ENCODE assay signal across 8 cellular contexts in genomic region chr3:48847053-48847585, GRCh38. TPM values are rescaled to one million over a fixed set of nuclear protein-coding genes. Genes with fewer than 3 reads are reported as not detected.
A peak's percentile ranks its signal among the peaks of the same experiment; 100 is the strongest.
DNase-seq lines count a peak whose midpoint lies in the region; ATAC-seq and TF ChIP-seq lines count a peak whose summit lies in the region.

No MANE protein-coding gene starts in this region.

- H3K9ac ChIP-seq in GM23248, result peak overlapping the region; percentile 83

- DNase-seq in DMS153 treated with DMSO at 0.1 percent for 48 hours (lab: John Stamatoyannopoulos, UW; ENCODE audit: unreplicated experiment) (peak; percentile 12), GM23248 (peak; percentile 93), Kasumi-1 (lab: John Stamatoyannopoulos, UW) (peak; percentile 52 to 64), Right ventricle myocardium inferior (ENCODE audit: missing footprints) (peak; percentile 91), omental fat pad (ENCODE audit: low spot score) (peak; percentile 42)
- DNase-seq in activated naive CD8-positive, alpha-beta T cell treated with anti-CD3 and anti-CD28 coated beads, Interleukin-2, amount 50 U/mL, for 16 hours (ENCODE audit: low read depth, low spot score), result peak; percentile 8

- H3K4me3 ChIP-seq in GM23248, result peak overlapping the region; percentile 77
- peak overlapping the region; percentile 71 for H3K4me3 ChIP-seq in thymus (ENCODE audit: low read length)

- in situ Hi-C loops in GM23248 (cut with MboI), result no loop called here

- H3K9me3 ChIP-seq in GM23248 (ENCODE audit: low read depth), result no peaks in the 10 kb centered on the region
- H3K9me3 ChIP-seq in thymus (ENCODE audit: control insufficient read depth), result no peaks in the 10 kb centered on the region

- H3K79me2 ChIP-seq in GM23248 (ENCODE audit: insufficient read depth), result peaks cover 40% of the 10 kb centered on the region

- no peaks in the 10 kb centered on the region for H3K27me3 ChIP-seq in GM23248 (replicated peaks; ENCODE audit: insufficient read depth)
- H3K27me3 ChIP-seq in thymus (ENCODE audit: control insufficient read depth, insufficient read depth), result peaks cover 5% of the 10 kb centered on the region

- WGBS in GM23248 (ENCODE audit: low coverage in 1 of 2, low lambda C conversion rate in 2 of 2, missing lambda C conversion rate in 2 of 2), 2 experiments, result 1% methylated on average over 34 to 36 of the region's 50 CpGs
- WGBS in thymus, result under 1% methylated on average over 50 of the region's 50 CpGs

- H3K36me3 ChIP-seq in GM23248 (ENCODE audit: low read depth) (no peaks in the 10 kb centered on the region), thymus (ENCODE audit: control insufficient read depth, insufficient read depth) (no peaks in the 10 kb centered on the region)

- H2AFZ ChIP-seq in GM23248, result peak overlapping the region; percentile 98

- H3K4me2 ChIP-seq in GM23248 (ENCODE audit: unreplicated experiment), result peak overlapping the region; percentile 95

- no peaks in the 10 kb centered on the region for H4K20me1 ChIP-seq in GM23248 (ENCODE audit: insufficient read depth)

- ATAC-seq in SK-N-SH treated with all-trans-retinoic acid at 6 μM for 48 hours, result peak; percentile 84
- ATAC-seq in Right ventricle myocardium inferior, result peak; percentile 85
- ATAC-seq in omental fat pad (ENCODE audit: low FRiP score), result peak; percentile 79

- H3K27ac ChIP-seq in GM23248 (peak overlapping the region; percentile 78), thymus (ENCODE audit: low read depth) (peak overlapping the region; percentile 81)

- no peaks in the 10 kb centered on the region for H3K9me2 ChIP-seq in GM23248 (ENCODE audit: insufficient read depth)

- H3K4me1 ChIP-seq in GM23248 (ENCODE audit: insufficient read depth), result peaks cover 21% of the 10 kb centered on the region
- peaks cover 4% of the 10 kb centered on the region for H3K4me1 ChIP-seq in thymus (ENCODE audit: control insufficient read depth, insufficient read depth, low read length)

- TF ChIP-seq CTCF in omental fat pad (IDR thresholded peaks at IDR 0.05), result no peak

- intact Hi-C loops in Right ventricle myocardium inferior (cut with DNase I), result no loop called here

- H3F3A ChIP-seq in GM23248 (ENCODE audit: insufficient read depth), result peaks cover 7% of the 10 kb centered on the region

TF ChIP-seq in SK-N-SH treated with all-trans-retinoic acid at 6 μM for 48 hours, 23 proteins besides CTCF, POLR2A, EP300 and RAD21:
- TF ChIP-seq ZNF70 (CRISPR knock-in tag; IDR thresholded peaks at IDR 0.05), result no peak
- no peak for TF ChIP-seq TCF4 (CRISPR knock-in tag; IDR thresholded peaks at IDR 0.05; ENCODE audit: borderline replicate concordance)
- TF ChIP-seq POU6F1 (CRISPR knock-in tag; IDR thresholded peaks at IDR 0.05; ENCODE audit: borderline replicate concordance, low read depth), result no peak
- TF ChIP-seq GLIS3 (CRISPR knock-in tag; IDR thresholded peaks at IDR 0.05), result no peak
- TF ChIP-seq ZC3H10 (CRISPR knock-in tag; IDR thresholded peaks at IDR 0.05), result no peak
- no peak for TF ChIP-seq PATZ1 (CRISPR knock-in tag; IDR thresholded peaks at IDR 0.05; ENCODE audit: borderline replicate concordance)
- TF ChIP-seq ZNF565 (CRISPR knock-in tag; conservative IDR thresholded peaks at IDR 0.05; ENCODE audit: low read depth), result no peak
- TF ChIP-seq BACH2 (CRISPR knock-in tag; IDR thresholded peaks at IDR 0.05; ENCODE audit: borderline replicate concordance), result no peak
- no peak for TF ChIP-seq SNAI2 (CRISPR knock-in tag; IDR thresholded peaks at IDR 0.05)
- no peak for TF ChIP-seq ZNF8 (CRISPR knock-in tag; IDR thresholded peaks at IDR 0.05)
- no peak for TF ChIP-seq ZFP30 (CRISPR knock-in tag; IDR thresholded peaks at IDR 0.05)
- no peak for TF ChIP-seq ARNTL (CRISPR knock-in tag; IDR thresholded peaks at IDR 0.05; ENCODE audit: borderline replicate concordance, low read depth)
- no peak for TF ChIP-seq TOX (CRISPR knock-in tag; IDR thresholded peaks at IDR 0.05; ENCODE audit: borderline replicate concordance)
- no peak for TF ChIP-seq ZFP3 (CRISPR knock-in tag; IDR thresholded peaks at IDR 0.05)
- TF ChIP-seq, protein P1, sequence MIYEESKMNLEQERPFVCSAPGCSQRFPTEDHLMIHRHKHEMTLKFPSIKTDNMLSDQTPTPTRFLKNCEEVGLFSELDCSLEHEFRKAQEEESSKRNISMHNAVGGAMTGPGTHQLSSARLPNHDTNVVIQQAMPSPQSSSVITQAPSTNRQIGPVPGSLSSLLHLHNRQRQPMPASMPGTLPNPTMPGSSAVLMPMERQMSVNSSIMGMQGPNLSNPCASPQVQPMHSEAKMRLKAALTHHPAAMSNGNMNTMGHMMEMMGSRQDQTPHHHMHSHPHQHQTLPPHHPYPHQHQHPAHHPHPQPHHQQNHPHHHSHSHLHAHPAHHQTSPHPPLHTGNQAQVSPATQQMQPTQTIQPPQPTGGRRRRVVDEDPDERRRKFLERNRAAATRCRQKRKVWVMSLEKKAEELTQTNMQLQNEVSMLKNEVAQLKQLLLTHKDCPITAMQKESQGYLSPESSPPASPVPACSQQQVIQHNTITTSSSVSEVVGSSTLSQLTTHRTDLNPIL (CRISPR knock-in tag; IDR thresholded peaks at IDR 0.05; ENCODE audit: low read depth), result no peak
- TF ChIP-seq ISL1 (CRISPR knock-in tag; IDR thresholded peaks at IDR 0.05), result no peak
- TF ChIP-seq CSRNP3 (CRISPR knock-in tag; IDR thresholded peaks at IDR 0.05), result no peak

RNA-seq across cellular contexts. Expression of gene PRKAR2A, which starts 0.6 kb away (rescaled TPM):
- total RNA-seq in GM23248 (2014; rRNA removed; shearing (Covaris generic)), result 26.8 and 29.3 TPM in 2 replicates
- 11.8 and 12.2 TPM in 2 replicates for polyA plus RNA-seq in GM23248 (2016; fragmentation: Nextera tagmentation; extraction: Ambion mirVana)
- 57.9 TPM for total RNA-seq in Right ventricle myocardium inferior
- 10 to 100 TPM; 28.4 to 35.1 (median 32.0) TPM for total RNA-seq in omental fat pad
- 7.5 TPM for polyA plus RNA-seq in thymus

RNA-seq across cellular contexts. Expression of gene SLC25A20, which starts 51.6 kb away (rescaled TPM):
- 22.0 and 26.2 TPM in 2 replicates for total RNA-seq in GM23248 (2014; rRNA removed; shearing (Covaris generic))
- polyA plus RNA-seq in GM23248 (2016; fragmentation: Nextera tagmentation; extraction: Ambion mirVana), result 20.3 and 21.0 TPM in 2 replicates
- total RNA-seq in Right ventricle myocardium inferior, result 130 TPM
- 10 to 100 TPM; 34.0 to 57.8 (median 40.6) TPM for total RNA-seq in omental fat pad
- polyA plus RNA-seq in thymus, result 32.3 TPM

Comparison
In these comparisons a context has a peak if more than half of its experiments do, and no peak if none do; other contexts are left out.
1. Peak in every context shown above with its lines: DNase-seq, ATAC-seq, H3K4me3 ChIP-seq and H3K27ac ChIP-seq.
2. DNase-seq: peak in every context shown above with its lines; median percentile 93 in GM23248; 91 in Right ventricle myocardium inferior; 58 in Kasumi-1; 42 in omental fat pad; 12 in DMS153 treated with DMSO at 0.1 percent for 48 hours; 8 in activated naive CD8-positive, alpha-beta T cell treated with anti-CD3 and anti-CD28 coated beads, Interleukin-2, amount 50 U/mL, for 16 hours.